ENCODE assay signal across 18 cellular contexts in the genomic region with DNA sequence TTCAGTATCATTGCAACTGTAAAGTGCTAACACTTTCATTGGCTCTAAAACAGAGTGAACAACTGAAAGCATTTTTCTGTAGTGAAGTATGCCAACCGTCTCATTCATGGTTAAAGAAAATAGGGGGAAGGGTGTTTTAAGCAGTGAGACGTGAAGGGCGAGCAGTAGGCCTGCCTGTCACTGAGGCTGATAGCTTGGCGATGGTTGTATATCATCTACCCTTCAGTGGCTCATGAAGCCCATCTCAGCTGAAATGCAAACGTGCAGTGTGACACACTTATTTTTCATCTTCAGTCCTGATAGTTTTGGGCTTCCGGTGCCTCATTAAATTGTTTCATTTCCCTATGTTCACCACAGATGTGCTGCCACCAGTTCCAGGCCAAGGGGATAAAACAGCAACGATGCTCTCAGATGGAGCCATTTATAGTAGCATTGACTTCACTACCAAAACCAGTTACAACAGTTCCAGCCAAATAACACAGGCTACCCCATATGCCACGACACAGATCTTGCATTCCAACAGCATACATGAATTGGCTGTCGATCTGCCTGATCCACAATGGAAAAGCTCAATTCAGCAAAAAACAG.
"Had no signal": no experiment of that assay in that cellular context is flagged by ENCODE, and none has a peak within 500 bp of the region (broad histone marks: within the 10 kb centered on the region; RNA-seq: fewer than 3 reads in every experiment).

No MANE protein-coding gene starts in this region.

- H3K4me1 ChIP-seq: gastrocnemius medialis, heart right ventricle, right atrium auricular region, sigmoid colon, suprapubic skin, tibial artery, upper lobe of left lung, uterus had no signal

- DNase-seq: effector memory CD4-positive, alpha-beta T cell; gastrocnemius medialis; heart right ventricle; hypothalamus; kidney glomerular epithelial cell; mammary epithelial cell; naive thymus-derived CD4-positive, alpha-beta T cell; posterior cingulate gyrus; sigmoid colon; stimulated activated naive CD4-positive, alpha-beta T cell treated with Interleukin-2 at 50 U/mL for 16 hours; tibial artery; uterus had no signal

- ATAC-seq: gastrocnemius medialis; heart right ventricle; left lobe of liver; naive thymus-derived CD4-positive, alpha-beta T cell had no signal

- H3K36me3 ChIP-seq: gastrocnemius medialis, heart right ventricle, neutrophil, right atrium auricular region, sigmoid colon, suprapubic skin, tibial artery, upper lobe of left lung, uterus had no signal

- H3K9me3 ChIP-seq: gastrocnemius medialis, neutrophil, right atrium auricular region, sigmoid colon, suprapubic skin, tibial artery, upper lobe of left lung, uterus had no signal

- H3K4me3 ChIP-seq: gastrocnemius medialis, heart right ventricle, right atrium auricular region, sigmoid colon, skin epidermis, suprapubic skin, tibial artery, upper lobe of left lung, uterus had no signal

- H3K27me3 ChIP-seq: gastrocnemius medialis, heart right ventricle, neutrophil, sigmoid colon, suprapubic skin, tibial artery, upper lobe of left lung, uterus had no signal

- H3K27ac ChIP-seq: gastrocnemius medialis, heart right ventricle, neutrophil, right atrium auricular region, sigmoid colon, skin epidermis, suprapubic skin, tibial artery, upper lobe of left lung, uterus had no signal
